Comparison of ENCODE assay signal across 16 cellular contexts in the genomic region with DNA sequence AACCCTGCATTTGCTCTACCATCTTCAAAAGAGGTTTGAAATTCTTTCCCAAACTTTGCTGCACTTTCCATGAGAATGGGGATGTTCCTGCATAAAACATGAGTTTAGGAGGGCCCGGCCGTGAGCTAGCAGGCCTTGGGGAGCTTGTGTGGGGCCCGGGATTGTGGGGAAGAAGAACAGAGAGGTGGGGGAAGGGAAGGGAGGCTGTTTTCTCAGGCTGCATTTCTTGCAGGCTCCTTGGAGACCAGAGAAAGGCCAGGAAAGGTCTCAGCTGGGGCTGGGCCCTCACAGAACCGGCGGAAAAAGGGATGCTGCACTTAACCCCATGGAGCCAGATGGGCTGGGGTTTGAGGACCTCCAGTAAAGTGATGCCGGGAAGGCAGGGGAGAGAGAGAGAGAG. TPM values are rescaled to one million over a fixed set of nuclear protein-coding genes. Genes with fewer than 3 reads are reported as not detected.
"Had no signal": no experiment of that assay in that cellular context is flagged by ENCODE, and none has a peak within 500 bp of the region (broad histone marks: within the 10 kb centered on the region; RNA-seq: fewer than 3 reads in every experiment).

No MANE protein-coding gene starts in this region.

- H2AFZ ChIP-seq: parathyroid adenoma had no signal

- H3K9me3 Mint-ChIP-seq: activated T-helper 1 cell treated with anti-CD3 and anti-CD28 coated beads, Interleukin-12 subunit alpha, Interleukin-12 subunit beta, Interleukin-2, Interleukin-4 antibody, amounts not matched to agents 30 ng/mL and 10 ng/mL and 1 ng/mL, durations not matched to agents 14 hours and 24 hours and 36 hours; mesothelial cell of epicardium; stimulated activated naive CD8-positive, alpha-beta T cell treated with anti-CD3 and anti-CD28 coated beads, Interleukin-15, amount 100 ng/mL, for 72 hours had no signal

- H3K36me3 Mint-ChIP-seq: mesothelial cell of epicardium had no signal

- H3K4me1 Mint-ChIP-seq: stimulated activated naive CD8-positive, alpha-beta T cell treated with anti-CD3 and anti-CD28 coated beads, Interleukin-15, amount 100 ng/mL, for 72 hours had no signal

- H3K27ac Mint-ChIP-seq: activated T-helper 1 cell treated with anti-CD3 and anti-CD28 coated beads, Interleukin-12 subunit alpha, Interleukin-12 subunit beta, Interleukin-2, Interleukin-4 antibody, amounts not matched to agents 30 ng/mL and 10 ng/mL and 1 ng/mL, durations not matched to agents 14 hours and 24 hours and 36 hours; mesothelial cell of epicardium; stimulated activated naive CD8-positive, alpha-beta T cell treated with anti-CD3 and anti-CD28 coated beads, Interleukin-15, amount 100 ng/mL, for 72 hours had no signal

- H3K4me3 Mint-ChIP-seq: activated T-helper 1 cell treated with anti-CD3 and anti-CD28 coated beads, Interleukin-12 subunit alpha, Interleukin-12 subunit beta, Interleukin-2, Interleukin-4 antibody, amounts not matched to agents 30 ng/mL and 10 ng/mL and 1 ng/mL, durations not matched to agents 14 hours and 24 hours and 36 hours; mesothelial cell of epicardium; stimulated activated naive CD8-positive, alpha-beta T cell treated with anti-CD3 and anti-CD28 coated beads, Interleukin-15, amount 100 ng/mL, for 72 hours had no signal

- H3K27ac ChIP-seq: gastrocnemius medialis, heart right ventricle, neutrophil, parathyroid adenoma, sigmoid colon, spleen, upper lobe of left lung had no signal

- H3K27me3 ChIP-seq: upper lobe of left lung had no signal

- H3K4me3 ChIP-seq: gastrocnemius medialis, heart right ventricle, sigmoid colon, spleen, upper lobe of left lung had no signal

- H3K9ac ChIP-seq: parathyroid adenoma had no signal

- ATAC-seq: gastrocnemius medialis; stimulated activated naive CD8-positive, alpha-beta T cell treated with anti-CD3 and anti-CD28 coated beads, Interleukin-15, amount 100 ng/mL, for 72 hours had no signal

- H3K36me3 ChIP-seq: gastrocnemius medialis, heart right ventricle, neutrophil, sigmoid colon, spleen, upper lobe of left lung had no signal

- H3K9me3 ChIP-seq: gastrocnemius medialis, heart right ventricle, neutrophil, sigmoid colon, spleen, upper lobe of left lung had no signal

- DNase-seq: activated CD4-positive, alpha-beta T cell treated with anti-CD3 and anti-CD28 coated beads, Interleukin-2, amount 50 U/mL, for 1 hour; activated CD8-positive, alpha-beta memory T cell treated with anti-CD3 and anti-CD28 coated beads for 24 hours; activated naive CD4-positive, alpha-beta T cell; aorta; dermis blood vessel endothelial cell; erythroblast; gastrocnemius medialis; heart right ventricle; sigmoid colon; spleen; stimulated activated naive CD8-positive, alpha-beta T cell treated with anti-CD3 and anti-CD28 coated beads, Interleukin-15, amount 100 ng/mL, for 72 hours; upper lobe of left lung had no signal

- H3K79me2 ChIP-seq: parathyroid adenoma had no signal

RNA-seq across cellular contexts. Expression of a gene that starts 40.8 kb away (rescaled TPM):
- total RNA-seq: activated T-helper 1 cell treated with anti-CD3 and anti-CD28 coated beads, Interleukin-12 subunit alpha, Interleukin-12 subunit beta, Interleukin-2, Interleukin-4 antibody, amounts not matched to agents 30 ng/mL and 10 ng/mL and 1 ng/mL, durations not matched to agents 14 hours and 24 hours and 36 hours; dermis blood vessel endothelial cell had no signal
